In the genomic region with DNA sequence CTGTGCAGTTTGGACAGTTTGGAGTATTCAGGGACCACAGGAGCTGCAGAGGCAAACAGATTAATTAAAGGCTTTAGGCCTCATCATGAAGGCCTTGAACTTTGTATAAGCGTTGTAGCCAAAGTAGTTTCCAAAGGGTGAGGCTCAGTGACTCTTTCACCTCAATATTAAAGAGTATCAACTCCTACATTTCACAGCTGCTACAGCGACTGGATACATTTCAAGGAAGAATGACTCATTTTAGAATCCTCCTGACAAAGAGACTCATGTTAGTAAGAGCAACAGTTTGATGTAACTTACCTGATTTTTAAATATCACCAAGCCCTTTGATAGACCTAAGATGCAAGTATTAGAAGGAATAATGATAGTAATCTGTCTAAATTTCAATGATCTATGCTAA, we compare ENCODE assay signal across 25 cellular contexts.
A peak's percentile ranks its signal among the peaks of the same experiment; 100 is the strongest.
DNase-seq lines count a peak whose midpoint lies in the region; TF ChIP-seq lines count a peak whose summit lies in the region.
"Had no signal": no experiment of that assay in that cellular context is flagged by ENCODE, and none has a peak within 500 bp of the region (broad histone marks: within the 10 kb centered on the region; RNA-seq: fewer than 3 reads in every experiment).

No MANE protein-coding gene starts in this region.

- intact Hi-C loops in A673 (cut with micrococcal nuclease; ENCODE audit: unreplicated experiment) (no loop called here), OCI-LY7 (cut with micrococcal nuclease; ENCODE audit: unreplicated experiment) (no loop called here), posterior cingulate gyrus (cut with DNase I) (no loop called here)

- H3K36me3 ChIP-seq in A673 (ENCODE audit: insufficient read depth, low read length, poor library complexity, severe bottlenecking) (no peaks in the 10 kb centered on the region), OCI-LY7 (ENCODE audit: insufficient read depth, low read length) (no peaks in the 10 kb centered on the region)
- H3K36me3 ChIP-seq: ascending aorta, esophagus squamous epithelium, heart left ventricle, left ventricle myocardium inferior had no signal

- POLR2A ChIA-PET in A673 (lab: Charles Lee; ENCODE audit: low non-redundant PET) (no interaction called here), OCI-LY7 (lab: Charles Lee) (interaction anchor here (0.6 kb wide), 1 partner anchor 18 kb away, joined by 4 read pairs; no protein-coding TSS in a partner anchor)

- H3K4me2 ChIP-seq in OCI-LY7 (ENCODE audit: low read length): no peak overlapping the region

- CTCF ChIA-PET in A673 (lab: Charles Lee): no interaction called here
- CTCF ChIA-PET in OCI-LY7 (lab: Charles Lee; ENCODE audit: unreplicated experiment): no interaction called here

- H3K4me1 ChIP-seq in A673 (ENCODE audit: insufficient read depth, low read length, poor library complexity, severe bottlenecking) (no peaks in the 10 kb centered on the region), OCI-LY7 (ENCODE audit: insufficient read depth, low read length, poor library complexity, severe bottlenecking) (no peaks in the 10 kb centered on the region)

- H3K9me2 ChIP-seq in OCI-LY7 (ENCODE audit: insufficient read depth, low read length): no peaks in the 10 kb centered on the region

- no peaks in the 10 kb centered on the region for H3K27me3 ChIP-seq in A673 (replicated peaks; ENCODE audit: insufficient read depth, low read depth, low read length, poor library complexity)
- H3K27me3 ChIP-seq: ascending aorta, esophagus squamous epithelium, heart left ventricle had no signal

- DNase-seq in Daoy (ENCODE audit: low read depth) (peak; percentile 6), M059J (ENCODE audit: low read depth) (peak; percentile 55), dermis blood vessel endothelial cell (peak; percentile 21), left kidney (ENCODE audit: low read depth, low spot score) (peak; percentile 43), A673 (ENCODE audit: low spot score) (no peak), LoVo (ENCODE audit: low spot score) (no peak), OCI-LY7 (ENCODE audit: low spot score) (no peak), posterior cingulate gyrus (no peak)
- DNase-seq: activated CD4-positive, CD25-positive, alpha-beta regulatory T cell treated with anti-CD3 and anti-CD28 coated beads, Interleukin-2, amount 50 U/mL, for 72 hours; activated naive CD4-positive, alpha-beta T cell treated with anti-CD3 and anti-CD28 coated beads for 36 hours; activated T-cell treated with anti-CD3 and anti-CD28 coated beads, Interleukin-2, amount 50 U/mL, for 72 hours; C1 segment of cervical spinal cord; Calu3; effector CD8-positive, alpha-beta T cell; esophagus squamous epithelium; H9; heart left ventricle; KBM-7; left ventricle myocardium inferior; NCI-H187 treated with DMSO at 0.1 percent for 48 hours; NCI-H345; NCI-H82; nephron progenitor cell; SHP77 had no signal

- no peaks in the 10 kb centered on the region for H3K79me2 ChIP-seq in OCI-LY7 (ENCODE audit: insufficient read depth, low read depth, low read length)

- TF ChIP-seq CTCF in A673 (conservative IDR thresholded peaks at IDR 0.05; ENCODE audit: low read depth, low read length): no peak
- no peak for TF ChIP-seq CTCF in OCI-LY7 (conservative IDR thresholded peaks at IDR 0.05; ENCODE audit: low read length)

- H4K20me1 ChIP-seq in OCI-LY7 (ENCODE audit: insufficient read depth, low read length): no peaks in the 10 kb centered on the region

- H3K9me3 ChIP-seq in A673 (ENCODE audit: low read depth, low read length, poor library complexity, severe bottlenecking) (no peaks in the 10 kb centered on the region), OCI-LY7 (ENCODE audit: low read length) (no peaks in the 10 kb centered on the region)
- H3K9me3 ChIP-seq: ascending aorta, esophagus squamous epithelium, heart left ventricle had no signal

- H2AFZ ChIP-seq in OCI-LY7 (ENCODE audit: low read length): no peak overlapping the region

- H3K27ac ChIP-seq in A673 (ENCODE audit: low read depth, low read length, poor library complexity, severe bottlenecking) (no peak overlapping the region), OCI-LY7 (ENCODE audit: low read depth, low read length, poor library complexity, severe bottlenecking) (no peak overlapping the region)
- H3K27ac ChIP-seq: ascending aorta, esophagus squamous epithelium, left ventricle myocardium inferior had no signal

- H3K4me3 ChIP-seq in A673 (ENCODE audit: low read depth, low read length, poor library complexity, severe bottlenecking): no peak overlapping the region
- no peak overlapping the region for H3K4me3 ChIP-seq in OCI-LY7 (ENCODE audit: low read depth, low read length, poor library complexity, severe bottlenecking)
- H3K4me3 ChIP-seq: ascending aorta, esophagus squamous epithelium, heart left ventricle, left ventricle myocardium inferior had no signal

- no TSS peak for BruUV-seq in A673 (replicated peaks; lab: Mats Ljungman, UMichigan)
- BruUV-seq in OCI-LY7 (replicated peaks; lab: Mats Ljungman, UMichigan): no TSS peak

Comparison
In these comparisons a context has a peak if more than half of its experiments do, and no peak if none do; other contexts are left out.
1. DNase-seq: peak in Daoy (single experiment), M059J (single experiment), dermis blood vessel endothelial cell (single experiment) and left kidney (single experiment); none in A673 (single experiment), LoVo (single experiment), OCI-LY7 (single experiment) and posterior cingulate gyrus (0 of 10).